Comparison of ENCODE assay signal across 8 cellular contexts in genomic region chr17:21286066-21286770, GRCh38. TPM values are rescaled to one million over a fixed set of nuclear protein-coding genes. Genes with fewer than 3 reads are reported as not detected.
DNase-seq lines count a peak whose midpoint lies in the region; ATAC-seq and TF ChIP-seq lines count a peak whose summit lies in the region.

No MANE protein-coding gene starts in this region.

- H3K4me3 Mint-ChIP-seq in activated T-cell treated with anti-CD3 and anti-CD28 coated beads, Interleukin-2, amount 50 U/mL, for 72 hours = peak overlapping the region; percentile 96 to 98

- H3K36me3 Mint-ChIP-seq in activated T-cell treated with anti-CD3 and anti-CD28 coated beads, Interleukin-2, amount 50 U/mL, for 72 hours (ENCODE audit: insufficient read depth in 2 of 2) = peaks cover 4 to 14% of the 10 kb centered on the region in 2 donors

- no peaks in the 10 kb centered on the region for H3K9me3 Mint-ChIP-seq in activated T-cell treated with anti-CD3 and anti-CD28 coated beads, Interleukin-2, amount 50 U/mL, for 72 hours

- TF ChIP-seq CTCF in 22Rv1 (IDR thresholded peaks at IDR 0.05) = no peak
- TF ChIP-seq CTCF in GM12875 (IDR thresholded peaks at IDR 0.05; ENCODE audit: borderline replicate concordance, insufficient read depth, low read depth, low read length) = no peak
- no peak for TF ChIP-seq CTCF in omental fat pad (IDR thresholded peaks at IDR 0.05)

- H3K4me1 Mint-ChIP-seq in activated T-cell treated with anti-CD3 and anti-CD28 coated beads, Interleukin-2, amount 50 U/mL, for 72 hours (ENCODE audit: low read depth) = peaks cover 50% of the 10 kb centered on the region

- peak; percentile 16 for DNase-seq in NCI-H2196 treated with DMSO at 0.1 percent for 48 hours (lab: John Stamatoyannopoulos, UW; ENCODE audit: unreplicated experiment)
- DNase-seq in activated T-cell treated with anti-CD3 and anti-CD28 coated beads, Interleukin-2, amount 50 U/mL, for 72 hours = no peak
- DNase-seq in glomerular visceral epithelial cell (ENCODE audit: extremely low spot score) = peak; percentile 94
- DNase-seq in omental fat pad (ENCODE audit: low spot score) = peak; percentile 87
- no peak for DNase-seq in effector CD8-positive, alpha-beta T cell (lab: John Stamatoyannopoulos, UW)

- peak overlapping the region; percentile 89 for H3K27ac Mint-ChIP-seq in activated T-cell treated with anti-CD3 and anti-CD28 coated beads, Interleukin-2, amount 50 U/mL, for 72 hours

- peak overlapping the region; percentile 89 for H3K27ac ChIP-seq in 22Rv1

- H3K4me3 ChIP-seq in GM12875 (ENCODE audit: low read depth, low read length) = peak overlapping the region; percentile 80

- H3K27me3 Mint-ChIP-seq in activated T-cell treated with anti-CD3 and anti-CD28 coated beads, Interleukin-2, amount 50 U/mL, for 72 hours (ENCODE audit: low read depth) = no peaks in the 10 kb centered on the region

- ATAC-seq in activated T-cell treated with anti-CD3 and anti-CD28 coated beads, Interleukin-2, amount 50 U/mL, for 72 hours (replicated peaks in 1 of 2) = no peak
- ATAC-seq in omental fat pad (ENCODE audit: low FRiP score) (peak; percentile 38), GM19463 (IDR thresholded peaks at IDR 0.05; ENCODE audit: unreplicated experiment) (no peak)

RNA-seq across cellular contexts. Expression of gene MAP2K3, which starts 1.7 kb away (rescaled TPM):
- total RNA-seq in activated T-cell treated with anti-CD3 and anti-CD28 coated beads, Interleukin-2, amount 50 U/mL, for 72 hours = 100 to 1,000 TPM; 104 to 107 TPM
- total RNA-seq in omental fat pad = 100 to 1,000 TPM in 1 of 4 donors, 10 to 100 TPM in 3; 36.8 to 170 (median 58.5) TPM

RNA-seq across cellular contexts. Expression of gene NATD1, which starts 33.0 kb away (rescaled TPM):
- total RNA-seq in activated T-cell treated with anti-CD3 and anti-CD28 coated beads, Interleukin-2, amount 50 U/mL, for 72 hours = 1 to 10 TPM; 7.4 to 8.8 TPM
- 10 to 100 TPM in 2 of 4 donors, 1 to 10 TPM in 2; 7.5 to 19.1 (median 9.6) TPM for total RNA-seq in omental fat pad

Comparison
In these comparisons a context has a peak if more than half of its experiments do, and no peak if none do; other contexts are left out.
1. DNase-seq: peak in NCI-H2196 treated with DMSO at 0.1 percent for 48 hours (single experiment), glomerular visceral epithelial cell (single experiment) and omental fat pad (single experiment); none in activated T-cell treated with anti-CD3 and anti-CD28 coated beads, Interleukin-2, amount 50 U/mL, for 72 hours (0 of 2) and effector CD8-positive, alpha-beta T cell (single experiment).